17 cellular contexts compared by ENCODE assay signal in genomic region chr1:25560788-25561187, GRCh38. TPM values are rescaled to one million over a fixed set of nuclear protein-coding genes. Genes with fewer than 3 reads are reported as not detected.
DNase-seq lines count a peak whose midpoint lies in the region; ATAC-seq and TF ChIP-seq lines count a peak whose summit lies in the region.
"Had no signal": no experiment of that assay in that cellular context is flagged by ENCODE, and none has a peak within 500 bp of the region (broad histone marks: within the 10 kb centered on the region; RNA-seq: fewer than 3 reads in every experiment).

No MANE protein-coding gene starts in this region.

- no peak for ATAC-seq in HG02588 (IDR thresholded peaks at IDR 0.05; ENCODE audit: unreplicated experiment)

- H2AFZ ChIP-seq in OCI-LY7 (ENCODE audit: low read length): no peak overlapping the region
- H2AFZ ChIP-seq: parathyroid adenoma had no signal

- CTCF ChIA-PET in OCI-LY7 (lab: Charles Lee; ENCODE audit: unreplicated experiment): interaction anchor here (1.0 to 1.2 kb wide), 2 partner anchors 12 to 354 kb away, joined by 3 to 5 read pairs; no protein-coding TSS in a partner anchor

- no TSS peak for BruUV-seq in OCI-LY7 (replicated peaks; lab: Mats Ljungman, UMichigan)

- TF ChIP-seq CTCF in OCI-LY7 (conservative IDR thresholded peaks at IDR 0.05; ENCODE audit: low read length): no peak

- peak overlapping the region; percentile 65 to 99 (median 90) for H3K4me2 ChIP-seq in BLaER1 treated with 17β-estradiol and CSF1 and Interleukin-3, amounts not matched to agents 10 nM and 100 nM
- peak overlapping the region; percentile 77 for H3K4me2 ChIP-seq in OCI-LY7 (ENCODE audit: low read length)
- H3K4me2 ChIP-seq: SK-N-SH had no signal

- peaks cover 0 to 16% (median 0%) of the 10 kb centered on the region in 11 experiments; a peak in 3 of 22 replicates for H4K20me1 ChIP-seq in BLaER1 treated with 17β-estradiol and CSF1 and Interleukin-3, amounts not matched to agents 10 nM and 100 nM
- no peaks in the 10 kb centered on the region for H4K20me1 ChIP-seq in OCI-LY7 (ENCODE audit: insufficient read depth, low read length)

- no peaks in the 10 kb centered on the region for H3K9me3 ChIP-seq in BLaER1 treated with 17β-estradiol and CSF1 and Interleukin-3, amounts not matched to agents 10 nM and 100 nM (replicated peaks in 1 of 11)
- H3K9me3 ChIP-seq in OCI-LY7 (ENCODE audit: low read length): no peaks in the 10 kb centered on the region
- H3K9me3 ChIP-seq in muscle layer of duodenum (ENCODE audit: control insufficient read depth in 1 of 2, low read length in 2 of 2): no peaks in the 10 kb centered on the region
- H3K9me3 ChIP-seq: SK-N-SH, testis had no signal

- peak overlapping the region in 8 of 11 experiments; percentile 43 to 80 (median 70); a peak in 13 of 22 replicates for H3K27ac ChIP-seq in BLaER1 treated with 17β-estradiol and CSF1 and Interleukin-3, amounts not matched to agents 10 nM and 100 nM
- peak overlapping the region; percentile 85 for H3K27ac ChIP-seq in OCI-LY7 (ENCODE audit: low read depth, low read length, poor library complexity, severe bottlenecking)
- H3K27ac ChIP-seq in caudate nucleus (ENCODE audit: low read depth, low read length): peak overlapping the region; percentile 97
- peak overlapping the region; percentile 31 for H3K27ac ChIP-seq in muscle layer of duodenum (ENCODE audit: low read length)
- H3K27ac ChIP-seq: parathyroid adenoma, testis had no signal

- H3K79me2 ChIP-seq in OCI-LY7 (ENCODE audit: insufficient read depth, low read depth, low read length): 0 out of 2 replicates have a peak, but pooled peaks cover 4% of the 10 kb centered on the region
- H3K79me2 ChIP-seq: parathyroid adenoma had no signal

- H3K4me1 ChIP-seq in BLaER1 treated with 17β-estradiol and CSF1 and Interleukin-3, amounts not matched to agents 10 nM and 100 nM: peaks cover 68 to 100% (median 99%) of the 10 kb centered on the region in 10 experiments
- H3K4me1 ChIP-seq in OCI-LY7 (ENCODE audit: insufficient read depth, low read length, poor library complexity, severe bottlenecking): peaks cover 72% of the 10 kb centered on the region
- peaks cover 23 to 46% of the 10 kb centered on the region in 2 donors for H3K4me1 ChIP-seq in muscle layer of duodenum (ENCODE audit: control insufficient read depth in 1 of 2, insufficient read depth in 2 of 2, low read length in 2 of 2)
- H3K4me1 ChIP-seq: parathyroid adenoma, testis had no signal

- H3K36me3 ChIP-seq in BLaER1 treated with 17β-estradiol and CSF1 and Interleukin-3, amounts not matched to agents 10 nM and 100 nM: peaks cover 0 to 19% (median 3%) of the 10 kb centered on the region in 11 experiments; a peak in 4 of 22 replicates
- H3K36me3 ChIP-seq in OCI-LY7 (ENCODE audit: insufficient read depth, low read length) (peaks cover 28% of the 10 kb centered on the region; the same call in 1 of the 2 replicates), muscle layer of duodenum (ENCODE audit: control insufficient read depth in 1 of 2, insufficient read depth in 2 of 2, low read length in 2 of 2) (peaks cover 15 to 31% of the 10 kb centered on the region in 2 donors)

- no peaks in the 10 kb centered on the region for H3K27me3 ChIP-seq in BLaER1 treated with 17β-estradiol and CSF1 and Interleukin-3, amounts not matched to agents 10 nM and 100 nM
- no peaks in the 10 kb centered on the region for H3K27me3 ChIP-seq in muscle layer of duodenum (ENCODE audit: low read depth, low read length)
- H3K27me3 ChIP-seq: testis had no signal

- no peak overlapping the region; a peak in 1 of 20 replicates for H3K4me3 ChIP-seq in BLaER1 treated with 17β-estradiol and CSF1 and Interleukin-3, amounts not matched to agents 10 nM and 100 nM
- H3K4me3 ChIP-seq in OCI-LY7 (ENCODE audit: low read depth, low read length, poor library complexity, severe bottlenecking) (no peak overlapping the region), muscle layer of duodenum (ENCODE audit: low read depth in 1 of 2, low read length in 2 of 2) (no peak overlapping the region)
- H3K4me3 ChIP-seq: testis had no signal

- intact Hi-C loops in OCI-LY7 (cut with micrococcal nuclease; ENCODE audit: unreplicated experiment): loop anchor here (5.0 kb wide), 1 partner anchor 57 kb away; the partner anchor contains the start of gene MAN1C1

- POLR2A ChIA-PET in OCI-LY7 (lab: Charles Lee): interaction anchor here (1.1 to 1.9 kb wide), 2 partner anchors 12 to 27 kb away, joined by 3 to 17 read pairs; no protein-coding TSS in a partner anchor

- no peak for DNase-seq in OCI-LY7 (ENCODE audit: low spot score)
- no peak for DNase-seq in caudate nucleus (lab: John Stamatoyannopoulos, UW)
- DNase-seq in AG20443 (ENCODE audit: low spot score): no peak
- no peak for DNase-seq in NCI-H1105 (lab: John Stamatoyannopoulos, UW)
- DNase-seq in stimulated activated CD4-positive, alpha-beta T cell treated with anti-CD3 and anti-CD28 coated beads, Interleukin-4, amount 100 ng/mL, for 24 hours: no peak
- DNase-seq: DMS53; glutamatergic neuron; NCI-H1930; NCI-H510A; OCI-M1; SK-N-SH; stimulated activated CD4-positive, alpha-beta T cell treated with anti-CD3 and anti-CD28 coated beads, Interleukin-12 subunit alpha, Interleukin-12 subunit beta, amount 100 ng/mL, for 4 hours; testis had no signal

- peak overlapping the region in 7 of 11 experiments; percentile 22 to 60 (median 53); a peak in 8 of 22 replicates for H3K9ac ChIP-seq in BLaER1 treated with 17β-estradiol and CSF1 and Interleukin-3, amounts not matched to agents 10 nM and 100 nM
- H3K9ac ChIP-seq: parathyroid adenoma, SK-N-SH had no signal

- no peaks in the 10 kb centered on the region for H3K9me2 ChIP-seq in OCI-LY7 (ENCODE audit: insufficient read depth, low read length)
- H3K9me2 ChIP-seq: SK-N-SH had no signal

RNA-seq across cellular contexts. Expression of gene LDLRAP1, which starts 17.4 kb away (rescaled TPM):
- 12.6 and 14.9 TPM in 2 replicates for total RNA-seq in OCI-LY7 (2014; rRNA removed; shearing (Covaris generic))
- total RNA-seq in OCI-LY7 (2022): 30.3 and 36.2 TPM in 2 replicates

RNA-seq across cellular contexts. Expression of gene MAN1C1, which starts 55.8 kb away (rescaled TPM):
- 2.4 and 3.0 TPM in 2 replicates for total RNA-seq in OCI-LY7 (2014; rRNA removed; shearing (Covaris generic))
- 4.6 and 4.9 TPM in 2 replicates for total RNA-seq in OCI-LY7 (2022)

Comparison
In these comparisons a context has a peak if more than half of its experiments do, and no peak if none do; other contexts are left out.
1. H3K27ac ChIP-seq: peak in every context shown above with its lines; median percentile 97 in caudate nucleus; 85 in OCI-LY7; 70 in BLaER1 treated with 17β-estradiol and CSF1 and Interleukin-3, amounts not matched to agents 10 nM and 100 nM; 31 in muscle layer of duodenum.